15 cellular contexts compared by ENCODE assay signal in genomic region chr11:56885182-56885581, GRCh38.
DNase-seq lines count a peak whose midpoint lies in the region; ATAC-seq, FAIRE-seq and TF ChIP-seq lines count a peak whose summit lies in the region.
"Had no signal": no experiment of that assay in that cellular context is flagged by ENCODE, and none has a peak within 500 bp of the region (broad histone marks: within the 10 kb centered on the region; RNA-seq: fewer than 3 reads in every experiment).

No MANE protein-coding gene starts in this region.

- POLR2A ChIA-PET in activated CD4-positive, alpha-beta memory T cell treated with anti-CD3 and anti-CD28 coated beads for 36 hours (lab: Charles Lee) = no interaction called here

- peak; percentile 32 for DNase-seq in NCI-H1092 (lab: John Stamatoyannopoulos, UW)
- DNase-seq in foreskin melanocyte = peak; percentile 83
- peak in 4 of 6 donors; percentile 35 to 47 (median 40) for DNase-seq in pancreas
- DNase-seq in activated CD4-positive, alpha-beta memory T cell treated with anti-CD3 and anti-CD28 coated beads for 36 hours = no peak
- no peak for DNase-seq in GM19240 (ENCODE audit: insufficient read length, low spot score)
- DNase-seq in T-helper 2 cell treated with Interferon-gamma antibody and Interleukin-4, amounts not matched to agents 5 μg/mL and 100 μg/mL, for 36 hours (ENCODE audit: low spot score) = no peak
- DNase-seq: activated T-cell treated with anti-CD3 and anti-CD28 coated beads, Interleukin-2, amount 50 U/mL, for 72 hours; CD8-positive, alpha-beta memory T cell; NCI-H187 treated with DMSO at 0.1 percent for 48 hours; testis had no signal

- no peaks in the 10 kb centered on the region for H3K27me3 ChIP-seq in pancreas
- H3K27me3 ChIP-seq: testis had no signal

- ATAC-seq in GM18861 (IDR thresholded peaks at IDR 0.05; ENCODE audit: unreplicated experiment) = peak; percentile 85
- ATAC-seq in pancreas = peak; percentile 85 to 96 (median 92)
- no peak for ATAC-seq in HG03280 (IDR thresholded peaks at IDR 0.05; ENCODE audit: unreplicated experiment)
- ATAC-seq: activated T-cell treated with anti-CD3 and anti-CD28 coated beads, Interleukin-2, amount 50 U/mL, for 72 hours had no signal

- no peaks in the 10 kb centered on the region for H3K9me3 Mint-ChIP-seq in activated CD4-positive, alpha-beta memory T cell treated with anti-CD3 and anti-CD28 coated beads for 36 hours
- no peaks in the 10 kb centered on the region for H3K9me3 Mint-ChIP-seq in T-helper 2 cell treated with Interferon-gamma antibody and Interleukin-4, amounts not matched to agents 5 μg/mL and 100 μg/mL, for 36 hours
- H3K9me3 Mint-ChIP-seq: brain had no signal

- H3K4me1 Mint-ChIP-seq in activated CD4-positive, alpha-beta memory T cell treated with anti-CD3 and anti-CD28 coated beads for 36 hours (ENCODE audit: low read depth) = no peaks in the 10 kb centered on the region
- H3K4me1 Mint-ChIP-seq in T-helper 2 cell treated with Interferon-gamma antibody and Interleukin-4, amounts not matched to agents 5 μg/mL and 100 μg/mL, for 36 hours (ENCODE audit: low read depth) = no peaks in the 10 kb centered on the region
- H3K4me1 Mint-ChIP-seq: brain; CD8-positive, alpha-beta memory T cell had no signal

- intact Hi-C loops in pancreas (cut with DNase I) = no loop called here
- intact Hi-C loops in activated CD4-positive, alpha-beta memory T cell treated with anti-CD3 and anti-CD28 coated beads for 36 hours (cut with micrococcal nuclease) = no loop called here

- no peaks in the 10 kb centered on the region for H3K36me3 ChIP-seq in pancreas

- CTCF ChIA-PET in activated CD4-positive, alpha-beta memory T cell treated with anti-CD3 and anti-CD28 coated beads for 36 hours (lab: Charles Lee) = no interaction called here

- H3K36me3 Mint-ChIP-seq in activated CD4-positive, alpha-beta memory T cell treated with anti-CD3 and anti-CD28 coated beads for 36 hours = no peaks in the 10 kb centered on the region
- H3K36me3 Mint-ChIP-seq in T-helper 2 cell treated with Interferon-gamma antibody and Interleukin-4, amounts not matched to agents 5 μg/mL and 100 μg/mL, for 36 hours (ENCODE audit: low read depth) = no peaks in the 10 kb centered on the region
- H3K36me3 Mint-ChIP-seq: brain; CD8-positive, alpha-beta memory T cell had no signal

- no peak overlapping the region for H3K4me3 Mint-ChIP-seq in activated CD4-positive, alpha-beta memory T cell treated with anti-CD3 and anti-CD28 coated beads for 36 hours
- no peak overlapping the region for H3K4me3 Mint-ChIP-seq in T-helper 2 cell treated with Interferon-gamma antibody and Interleukin-4, amounts not matched to agents 5 μg/mL and 100 μg/mL, for 36 hours
- H3K4me3 Mint-ChIP-seq: activated T-cell treated with anti-CD3 and anti-CD28 coated beads, Interleukin-2, amount 50 U/mL, for 72 hours; brain; CD8-positive, alpha-beta memory T cell had no signal

- no peak overlapping the region for H3K27ac Mint-ChIP-seq in activated CD4-positive, alpha-beta memory T cell treated with anti-CD3 and anti-CD28 coated beads for 36 hours
- H3K27ac Mint-ChIP-seq in T-helper 2 cell treated with Interferon-gamma antibody and Interleukin-4, amounts not matched to agents 5 μg/mL and 100 μg/mL, for 36 hours = no peak overlapping the region
- H3K27ac Mint-ChIP-seq: activated T-cell treated with anti-CD3 and anti-CD28 coated beads, Interleukin-2, amount 50 U/mL, for 72 hours; brain; CD8-positive, alpha-beta memory T cell had no signal

- peak overlapping the region in 3 of 4 donors; percentile 46 to 61 (median 56) for H3K27ac ChIP-seq in pancreas
- H3K27ac ChIP-seq: parathyroid adenoma, testis had no signal

- H3K9me3 ChIP-seq in pancreas = no peaks in the 10 kb centered on the region
- H3K9me3 ChIP-seq: testis had no signal

- WGBS in pancreas, 2 donors = 0 to 6% methylated on average over 1 of the region's 1 CpG

- H3K4me3 ChIP-seq in pancreas = no peak overlapping the region
- H3K4me3 ChIP-seq: testis had no signal

- no peak for FAIRE-seq in pancreas (lab: Jason Lieb, UNC)
- FAIRE-seq: HTR-8/SVneo had no signal

- no peaks in the 10 kb centered on the region for H3K27me3 Mint-ChIP-seq in activated CD4-positive, alpha-beta memory T cell treated with anti-CD3 and anti-CD28 coated beads for 36 hours
- H3K27me3 Mint-ChIP-seq in T-helper 2 cell treated with Interferon-gamma antibody and Interleukin-4, amounts not matched to agents 5 μg/mL and 100 μg/mL, for 36 hours (ENCODE audit: low read depth) = no peaks in the 10 kb centered on the region

- H3K4me1 ChIP-seq in pancreas = peaks cover 4 to 16% (median 9%) of the 10 kb centered on the region in 3 donors
- H3K4me1 ChIP-seq: parathyroid adenoma had no signal

- TF ChIP-seq CTCF in pancreas (IDR thresholded peaks at IDR 0.05) = no peak

Comparison
In these comparisons a context has a peak if more than half of its experiments do, and no peak if none do; other contexts are left out.
1. DNase-seq: peak in NCI-H1092 (single experiment), foreskin melanocyte (single experiment) and pancreas (4 of 6); none in activated CD4-positive, alpha-beta memory T cell treated with anti-CD3 and anti-CD28 coated beads for 36 hours (single experiment), GM19240 (single experiment) and T-helper 2 cell treated with Interferon-gamma antibody and Interleukin-4, amounts not matched to agents 5 μg/mL and 100 μg/mL, for 36 hours (single experiment).